ENCODE assay signal across 8 cellular contexts in genomic region chr1:205812271-205812877, GRCh38. TPM values are rescaled to one million over a fixed set of nuclear protein-coding genes. Genes with fewer than 3 reads are reported as not detected.
DNase-seq lines count a peak whose midpoint lies in the region; ATAC-seq and TF ChIP-seq lines count a peak whose summit lies in the region.

No MANE protein-coding gene starts in this region.

- TF ChIP-seq RAD21 in neural cell (conservative IDR thresholded peaks at IDR 0.05): no peak

- H3K27me3 Mint-ChIP-seq in activated CD4-positive, alpha-beta memory T cell treated with anti-CD3 and anti-CD28 coated beads, Interleukin-2, amount 10 ng/mL, durations not matched to agents 7 days and 5 days: peaks cover 13% of the 10 kb centered on the region

- H3K27me3 ChIP-seq in HL-60 (ENCODE audit: insufficient read depth, poor library complexity, severe bottlenecking) (peaks cover 44% of the 10 kb centered on the region), neural cell (ENCODE audit: insufficient read depth, low read depth, low read length) (no peaks in the 10 kb centered on the region)

- H3K9me2 ChIP-seq in neural cell (ENCODE audit: insufficient read depth, low read length): no peaks in the 10 kb centered on the region

- no peaks in the 10 kb centered on the region for H3K79me2 ChIP-seq in neural cell (replicated peaks; ENCODE audit: insufficient read depth, low read length)

- no peaks in the 10 kb centered on the region for H3K9me3 Mint-ChIP-seq in activated CD4-positive, alpha-beta memory T cell treated with anti-CD3 and anti-CD28 coated beads, Interleukin-2, amount 10 ng/mL, durations not matched to agents 7 days and 5 days

- H3K9ac ChIP-seq in neural cell (ENCODE audit: low read length): peak overlapping the region; percentile 88

- CTCF ChIA-PET in activated CD4-positive, alpha-beta memory T cell treated with anti-CD3 and anti-CD28 coated beads, Interleukin-2, amount 10 ng/mL, durations not matched to agents 7 days and 5 days (lab: Charles Lee): interaction anchor here (0.9 to 2.1 kb wide), 2 partner anchors 18 to 20 kb away, joined by 3 to 8 read pairs; no protein-coding TSS in a partner anchor

- TF ChIP-seq CTCF in HL-60 (IDR thresholded peaks at IDR 0.05; ENCODE audit: insufficient read depth, low read length) (no peak), fibroblast of pulmonary artery (IDR thresholded peaks at IDR 0.05; ENCODE audit: low read length, missing control alignments) (no peak), neural cell (IDR thresholded peaks at IDR 0.05; ENCODE audit: poor library complexity, severe bottlenecking) (no peak)

- H3K4me3 Mint-ChIP-seq in activated CD4-positive, alpha-beta memory T cell treated with anti-CD3 and anti-CD28 coated beads, Interleukin-2, amount 10 ng/mL, durations not matched to agents 7 days and 5 days: peak overlapping the region; percentile 85

- peaks cover 46% of the 10 kb centered on the region for H3K4me1 Mint-ChIP-seq in activated CD4-positive, alpha-beta memory T cell treated with anti-CD3 and anti-CD28 coated beads, Interleukin-2, amount 10 ng/mL, durations not matched to agents 7 days and 5 days

- peak overlapping the region; percentile 59 for H3K4me2 ChIP-seq in neural cell (ENCODE audit: low read length)

- H3K27ac Mint-ChIP-seq in activated CD4-positive, alpha-beta memory T cell treated with anti-CD3 and anti-CD28 coated beads, Interleukin-2, amount 10 ng/mL, durations not matched to agents 7 days and 5 days: peak overlapping the region; percentile 28

- peak overlapping the region; percentile 93 for H2AFZ ChIP-seq in neural cell (ENCODE audit: low read depth, low read length)

- no peaks in the 10 kb centered on the region for H3F3A ChIP-seq in neural cell (ENCODE audit: insufficient read depth, low read length, poor library complexity, severe bottlenecking)

- TF ChIP-seq EP300 in neural cell (conservative IDR thresholded peaks at IDR 0.05; ENCODE audit: poor library complexity, severe bottlenecking): no peak

- no peak overlapping the region for H3K27ac ChIP-seq in HL-60 (replicated peaks)
- H3K27ac ChIP-seq in neural cell (ENCODE audit: low read length): peak overlapping the region; percentile 60

- H3K36me3 ChIP-seq in neural cell (ENCODE audit: insufficient read depth, low read length): no peaks in the 10 kb centered on the region

- DNase-seq in DMS79 treated with DMSO at 0.1 percent for 48 hours (lab: John Stamatoyannopoulos, UW) (peak; percentile 24), DMS79 (lab: John Stamatoyannopoulos, UW) (no peak), HL-60 (ENCODE audit: low read depth in 1 of 2, low spot score in 1 of 2) (no peak), fibroblast of pulmonary artery (ENCODE audit: low read depth) (peak; percentile 16)
- DNase-seq in activated CD4-positive, alpha-beta memory T cell treated with anti-CD3 and anti-CD28 coated beads, Interleukin-2, amount 10 ng/mL, durations not matched to agents 7 days and 5 days: peak; percentile 22

- no peak for ATAC-seq in HG03457 (IDR thresholded peaks at IDR 0.05; ENCODE audit: unreplicated experiment)
- ATAC-seq in GM18520 (IDR thresholded peaks at IDR 0.05; ENCODE audit: unreplicated experiment): no peak

- H4K20me1 ChIP-seq in neural cell (ENCODE audit: insufficient read depth): no peaks in the 10 kb centered on the region

- POLR2A ChIA-PET in activated CD4-positive, alpha-beta memory T cell treated with anti-CD3 and anti-CD28 coated beads, Interleukin-2, amount 10 ng/mL, durations not matched to agents 7 days and 5 days (lab: Charles Lee): interaction anchor here (0.9 to 1.9 kb wide), 3 partner anchors 9 to 61 kb away, joined by 3 to 11 read pairs (median 3); partner anchors contain the start of gene RAB29

- no peaks in the 10 kb centered on the region for H3K9me3 ChIP-seq in neural cell (ENCODE audit: low read length)

- H3K4me3 ChIP-seq in HL-60 (replicated peaks; ENCODE audit: insufficient read depth, low read length) (peak overlapping the region; percentile 73), fibroblast of pulmonary artery (replicated peaks; ENCODE audit: low read depth, low read length) (peak overlapping the region; percentile 61), neural cell (ENCODE audit: low read length) (peak overlapping the region; percentile 94)

- H3K36me3 Mint-ChIP-seq in activated CD4-positive, alpha-beta memory T cell treated with anti-CD3 and anti-CD28 coated beads, Interleukin-2, amount 10 ng/mL, durations not matched to agents 7 days and 5 days (ENCODE audit: low read depth): peaks cover 24% of the 10 kb centered on the region

TF ChIP-seq in neural cell, 6 proteins besides CTCF, POLR2A, EP300 and RAD21:
- TF ChIP-seq MXI1 (conservative IDR thresholded peaks at IDR 0.05; ENCODE audit: poor library complexity, severe bottlenecking) (no peak), EZH2 (IDR thresholded peaks at IDR 0.05; ENCODE audit: borderline replicate concordance, insufficient read depth, low read length, poor library complexity, severe bottlenecking) (no peak), POLR2AphosphoS5 (IDR thresholded peaks at IDR 0.05) (no peak), TAF1 (IDR thresholded peaks at IDR 0.05; ENCODE audit: low read depth) (no peak)

RNA-seq across cellular contexts. Expression of gene SLC41A1, which starts 0.6 kb away (rescaled TPM):
- total RNA-seq in activated CD4-positive, alpha-beta memory T cell treated with anti-CD3 and anti-CD28 coated beads, Interleukin-2, amount 10 ng/mL, durations not matched to agents 7 days and 5 days: 10 to 100 TPM; 15.1 to 17.8 TPM
- polyA plus RNA-seq in neural cell: 3.4 and 4.2 TPM in 2 replicates
- polyA minus RNA-seq in neural cell: 8.8 and 11.5 TPM in 2 replicates

RNA-seq across cellular contexts. Expression of gene RAB29, which starts 37.1 kb away (rescaled TPM):
- total RNA-seq in activated CD4-positive, alpha-beta memory T cell treated with anti-CD3 and anti-CD28 coated beads, Interleukin-2, amount 10 ng/mL, durations not matched to agents 7 days and 5 days: 10 to 100 TPM; 67.6 to 72.3 TPM
- 0.18 and 0.40 TPM in 2 replicates for polyA plus RNA-seq in neural cell
- 0.46 TPM in 1 of 2 replicates, not detected in the other for polyA minus RNA-seq in neural cell

RNA-seq across cellular contexts. Expression of gene PM20D1, which starts 37.6 kb away (rescaled TPM):
- total RNA-seq in activated CD4-positive, alpha-beta memory T cell treated with anti-CD3 and anti-CD28 coated beads, Interleukin-2, amount 10 ng/mL, durations not matched to agents 7 days and 5 days: under 1 TPM; 0.43 to 0.81 TPM
- polyA plus RNA-seq in neural cell: not detected in 2 replicates
- polyA minus RNA-seq in neural cell: not detected in 2 replicates

Comparison
In these comparisons a context has a peak if more than half of its experiments do, and no peak if none do; other contexts are left out.
1. DNase-seq: peak in DMS79 treated with DMSO at 0.1 percent for 48 hours (single experiment), activated CD4-positive, alpha-beta memory T cell treated with anti-CD3 and anti-CD28 coated beads, Interleukin-2, amount 10 ng/mL, durations not matched to agents 7 days and 5 days (single experiment) and fibroblast of pulmonary artery (single experiment); none in DMS79 (single experiment) and HL-60 (0 of 2).
2. Peak in every context shown above with its lines, with median percentiles within 50 percentile points of each other: H3K4me3 ChIP-seq.